Comparison of ENCODE assay signal across 8 cellular contexts in genomic region chr14:92122351-92122677, GRCh38. TPM values are rescaled to one million over a fixed set of nuclear protein-coding genes. Genes with fewer than 3 reads are reported as not detected.
DNase-seq lines count a peak whose midpoint lies in the region; ATAC-seq, FAIRE-seq and TF ChIP-seq lines count a peak whose summit lies in the region.

No MANE protein-coding gene starts in this region.

- FAIRE-seq in bronchial epithelial cell (lab: Jason Lieb, UNC): no peak

- DNase-seq in EH (ENCODE audit: low read depth) (peak; percentile 47), NCI-H69 (lab: John Stamatoyannopoulos, UW) (peak; percentile 64), bronchial epithelial cell (ENCODE audit: low read depth) (peak; percentile 25), kidney epithelial cell (ENCODE audit: low read depth) (no peak), cerebellum (ENCODE audit: low spot score) (no peak)
- DNase-seq in stimulated activated naive CD8-positive, alpha-beta T cell treated with anti-CD3 and anti-CD28 coated beads, Interleukin-15, Interleukin-2, amounts not matched to agents 100 U/mL and 50 U/mL, for 24 hours: peak; percentile 18

- ATAC-seq in GM21723 (IDR thresholded peaks at IDR 0.05; ENCODE audit: unreplicated experiment) (peak; percentile 20), HG03432 (IDR thresholded peaks at IDR 0.05; ENCODE audit: unreplicated experiment) (no peak)
- no peak for ATAC-seq in stimulated activated naive CD8-positive, alpha-beta T cell treated with anti-CD3 and anti-CD28 coated beads, Interleukin-15, Interleukin-2, amounts not matched to agents 100 U/mL and 50 U/mL, for 24 hours

- H3K27me3 ChIP-seq in bronchial epithelial cell (ENCODE audit: control insufficient read depth, insufficient read depth, low read length) (no peaks in the 10 kb centered on the region), kidney epithelial cell (ENCODE audit: control insufficient read depth, insufficient read depth, low read length) (no peaks in the 10 kb centered on the region)

- H3K36me3 ChIP-seq in bronchial epithelial cell (ENCODE audit: control insufficient read depth, insufficient read depth, low read length): peaks cover 3% of the 10 kb centered on the region
- H3K36me3 ChIP-seq in kidney epithelial cell (ENCODE audit: control insufficient read depth, insufficient read depth, low read length): no peaks in the 10 kb centered on the region

- TF ChIP-seq CTCF in bronchial epithelial cell (IDR thresholded peaks at IDR 0.05; ENCODE audit: insufficient read depth, low read length, severe bottlenecking) (no peak), kidney epithelial cell (IDR thresholded peaks at IDR 0.05; ENCODE audit: insufficient read depth, low read length, poor library complexity, severe bottlenecking) (no peak)

- H3K4me3 ChIP-seq in bronchial epithelial cell (ENCODE audit: low read depth, low read length): peak overlapping the region; percentile 76
- H3K4me3 ChIP-seq in kidney epithelial cell (ENCODE audit: low read depth, low read length): peak overlapping the region; percentile 88

RNA-seq across cellular contexts. Expression of gene CPSF2, which starts 0.5 kb away (rescaled TPM):
- total RNA-seq in bronchial epithelial cell (33.4 and 35.3 TPM in 2 replicates), kidney epithelial cell (53.7 and 56.7 TPM in 2 replicates), cerebellum (17.1 TPM)

RNA-seq across cellular contexts. Expression of gene NDUFB1, which starts 0.8 kb away (rescaled TPM):
- 60.8 and 151 TPM in 2 replicates for total RNA-seq in bronchial epithelial cell
- total RNA-seq in kidney epithelial cell: 234 and 305 TPM in 2 replicates
- total RNA-seq in cerebellum: 125 TPM

RNA-seq across cellular contexts. Expression of gene ATXN3, which starts 15.9 kb away (rescaled TPM):
- 34.2 and 67.0 TPM in 2 replicates for total RNA-seq in bronchial epithelial cell
- total RNA-seq in kidney epithelial cell: 20.7 and 29.0 TPM in 2 replicates
- 48.1 TPM for total RNA-seq in cerebellum

Comparison
In these comparisons a context has a peak if more than half of its experiments do, and no peak if none do; other contexts are left out.
1. DNase-seq: peak in EH (single experiment), NCI-H69 (single experiment), bronchial epithelial cell (single experiment) and stimulated activated naive CD8-positive, alpha-beta T cell treated with anti-CD3 and anti-CD28 coated beads, Interleukin-15, Interleukin-2, amounts not matched to agents 100 U/mL and 50 U/mL, for 24 hours (single experiment); none in kidney epithelial cell (single experiment) and cerebellum (single experiment).